Comparison of ENCODE assay signal across 8 cellular contexts in the genomic region with DNA sequence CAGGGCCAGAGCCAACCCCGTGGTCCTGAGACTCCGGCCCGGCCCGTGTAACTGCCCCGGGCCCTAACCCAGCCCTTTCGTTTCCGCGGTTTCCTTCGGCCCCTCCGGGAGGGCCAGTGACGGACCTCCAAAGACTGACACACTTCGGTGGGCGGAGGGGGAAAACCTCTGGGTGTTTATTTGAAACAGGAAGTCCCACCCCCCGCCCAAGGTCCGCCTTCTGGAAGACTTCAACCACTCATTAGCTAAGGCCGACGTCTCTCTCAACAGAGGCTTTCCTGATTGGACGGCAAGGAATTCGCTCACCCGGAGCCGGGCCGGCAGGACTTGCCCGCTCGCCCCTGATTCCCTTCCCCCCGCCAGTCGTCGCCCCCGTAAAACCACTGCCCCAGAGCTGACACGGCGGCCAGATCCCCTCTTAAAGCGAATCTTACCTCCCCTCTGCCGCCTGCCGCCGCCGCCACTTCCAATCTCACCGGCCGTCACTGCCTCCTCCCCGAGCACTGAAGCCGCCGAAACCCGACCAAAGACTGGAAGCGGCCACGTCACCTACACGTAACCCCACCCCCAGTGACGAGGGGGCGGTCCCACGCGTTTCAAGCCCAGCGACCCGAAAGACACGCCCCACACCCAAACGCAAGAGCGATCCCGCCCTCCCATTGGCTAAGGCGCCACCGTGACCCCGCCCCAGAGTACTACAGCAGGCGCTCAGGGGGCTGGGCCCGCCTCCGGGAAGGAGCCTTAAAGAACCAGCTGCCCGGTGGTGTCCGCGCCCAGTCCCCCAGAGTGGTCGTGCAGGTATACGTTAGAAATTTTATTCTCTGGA. TPM values are rescaled to one million over a fixed set of nuclear protein-coding genes. Genes with fewer than 3 reads are reported as not detected.
A peak's percentile ranks its signal among the peaks of the same experiment; 100 is the strongest.
DNase-seq lines count a peak whose midpoint lies in the region; TF ChIP-seq lines count a peak whose summit lies in the region.

A gene with protein sequence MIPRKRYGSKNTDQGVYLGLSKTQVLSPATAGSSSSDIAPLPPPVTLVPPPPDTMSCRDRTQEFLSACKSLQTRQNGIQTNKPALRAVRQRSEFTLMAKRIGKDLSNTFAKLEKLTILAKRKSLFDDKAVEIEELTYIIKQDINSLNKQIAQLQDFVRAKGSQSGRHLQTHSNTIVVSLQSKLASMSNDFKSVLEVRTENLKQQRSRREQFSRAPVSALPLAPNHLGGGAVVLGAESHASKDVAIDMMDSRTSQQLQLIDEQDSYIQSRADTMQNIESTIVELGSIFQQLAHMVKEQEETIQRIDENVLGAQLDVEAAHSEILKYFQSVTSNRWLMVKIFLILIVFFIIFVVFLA (minus strand): TSS at position 532 of the 826 bp plus-strand sequence. CDS start 808 bp downstream, outside the sequence.

- H2BK5ac ChIP-seq in H9 (ENCODE audit: insufficient read length, low read length) = peak within 1 kb of the TSS; percentile 41

- H4K20me1 ChIP-seq in H9 (ENCODE audit: control insufficient read depth, insufficient read depth, insufficient read length) = no peaks in the 10 kb centered on the region

- H3K9me3 ChIP-seq in H9 (ENCODE audit: control insufficient read depth, low read depth, low read length) (no peaks in the 10 kb centered on the region), MG63 (no peaks in the 10 kb centered on the region)

- no peaks in the 10 kb centered on the region; a peak in 1 of 5 replicates for H3K9me3 Mint-ChIP-seq in H9
- H3K9me3 Mint-ChIP-seq in nephron = no peaks in the 10 kb centered on the region
- H3K9me3 Mint-ChIP-seq in stimulated activated naive CD8-positive, alpha-beta T cell treated with anti-CD3 and anti-CD28 coated beads, Interleukin-15, Interleukin-2, amounts not matched to agents 100 ng/mL and 50 ng/mL, for 24 hours = no peaks in the 10 kb centered on the region

- no CpG with 5 or more reads among the region's 65 CpGs for WGBS in H9 (ENCODE audit: extremely low coverage, insufficient read length, low lambda C conversion rate)

- peak within 1 kb of the TSS; percentile 99 for H3K18ac ChIP-seq in H9 (ENCODE audit: insufficient read length, low read depth, low read length)

- no peak within 1 kb of the TSS; the same call in 1 of the 2 replicates for H3K4ac ChIP-seq in H9 (ENCODE audit: low read depth, low read length)

- peak within 1 kb of the TSS; percentile 99 for H3K14ac ChIP-seq in H9 (ENCODE audit: insufficient read depth, low read length)

- H3K4me3 Mint-ChIP-seq in H9 (peak within 1 kb of the TSS; percentile 99 to 100), nephron (peak within 1 kb of the TSS; percentile 91 to 93 (median 91))
- H3K4me3 Mint-ChIP-seq in stimulated activated naive CD8-positive, alpha-beta T cell treated with anti-CD3 and anti-CD28 coated beads, Interleukin-15, Interleukin-2, amounts not matched to agents 100 ng/mL and 50 ng/mL, for 24 hours = peak within 1 kb of the TSS; percentile 93

- peaks cover 4% of the 10 kb centered on the region; the same call in 1 of the 2 replicates for H3K79me2 ChIP-seq in H9 (ENCODE audit: insufficient read depth, low read length)

- H3K36me3 ChIP-seq in MG63 = peaks cover 69% of the 10 kb centered on the region

- H3K27ac ChIP-seq in H9 (ENCODE audit: insufficient read length, low read depth, low read length) = no peak within 1 kb of the TSS

- peaks cover 10% of the 10 kb centered on the region for H3K23me2 ChIP-seq in H9 (ENCODE audit: insufficient read length, low read depth, low read length, poor library complexity, severe bottlenecking)

- H3K27me3 ChIP-seq in H9 (ENCODE audit: insufficient read depth, low read length) (no peaks in the 10 kb centered on the region), MG63 (no peaks in the 10 kb centered on the region)

- no peak within 1 kb of the TSS for H2AFZ ChIP-seq in H9 (ENCODE audit: low read length)

- H3K4me3 ChIP-seq in MG63 = peak within 1 kb of the TSS; percentile 98
- H3K4me3 ChIP-seq in fibroblast of pulmonary artery (replicated peaks; ENCODE audit: low read depth, low read length) = peak within 1 kb of the TSS; percentile 87

- peaks cover 29 to 58% (median 54%) of the 10 kb centered on the region in 3 experiments for H3K36me3 Mint-ChIP-seq in H9 (ENCODE audit: insufficient read depth in 1 of 3, low read depth in 3 of 3)
- H3K36me3 Mint-ChIP-seq in nephron (ENCODE audit: low read depth) = peaks cover 36% of the 10 kb centered on the region
- peaks cover 53% of the 10 kb centered on the region for H3K36me3 Mint-ChIP-seq in stimulated activated naive CD8-positive, alpha-beta T cell treated with anti-CD3 and anti-CD28 coated beads, Interleukin-15, Interleukin-2, amounts not matched to agents 100 ng/mL and 50 ng/mL, for 24 hours (ENCODE audit: low read depth)

- H3K4me2 ChIP-seq in H9 (ENCODE audit: insufficient read depth, insufficient read length, low read length) = peak within 1 kb of the TSS; percentile 97

- no peak within 1 kb of the TSS for H3K23ac ChIP-seq in H9 (ENCODE audit: insufficient read length, low read depth, low read length)

- H3K56ac ChIP-seq in H9 (ENCODE audit: insufficient read length, low read depth, low read length) = no peak within 1 kb of the TSS

- H2BK120ac ChIP-seq in H9 (ENCODE audit: low read depth, low read length, poor library complexity, severe bottlenecking) = no peak within 1 kb of the TSS

- TF ChIP-seq CTCF in H9 (conservative IDR thresholded peaks at IDR 0.05) (no peak), fibroblast of pulmonary artery (IDR thresholded peaks at IDR 0.05; ENCODE audit: low read length, missing control alignments) (no peak), nephron (IDR thresholded peaks at IDR 0.05; ENCODE audit: unreplicated experiment in 3 of 3) (no peak)

- H3K27ac Mint-ChIP-seq in H9 = peak within 1 kb of the TSS; percentile 100
- peak within 1 kb of the TSS; percentile 96 to 98 (median 98) for H3K27ac Mint-ChIP-seq in nephron
- peak within 1 kb of the TSS; percentile 96 for H3K27ac Mint-ChIP-seq in stimulated activated naive CD8-positive, alpha-beta T cell treated with anti-CD3 and anti-CD28 coated beads, Interleukin-15, Interleukin-2, amounts not matched to agents 100 ng/mL and 50 ng/mL, for 24 hours

- no peaks in the 10 kb centered on the region for H3K27me3 Mint-ChIP-seq in H9 (ENCODE audit: low read depth)
- no peaks in the 10 kb centered on the region for H3K27me3 Mint-ChIP-seq in nephron (ENCODE audit: low read depth)
- H3K27me3 Mint-ChIP-seq in stimulated activated naive CD8-positive, alpha-beta T cell treated with anti-CD3 and anti-CD28 coated beads, Interleukin-15, Interleukin-2, amounts not matched to agents 100 ng/mL and 50 ng/mL, for 24 hours = no peaks in the 10 kb centered on the region

- H3K9ac ChIP-seq in H9 (ENCODE audit: extremely low read depth, insufficient read length, low read length) = peak within 1 kb of the TSS; percentile 86

- no peak within 1 kb of the TSS for H2BK20ac ChIP-seq in H9 (ENCODE audit: low read depth, low read length, poor library complexity, severe bottlenecking)

- DNase-seq in ELR (ENCODE audit: low read depth) = peak; percentile 99
- DNase-seq in H9 = peak; percentile 99
- peak; percentile 97 for DNase-seq in MG63
- DNase-seq in SHP77 treated with DMSO at 0.1 percent for 48 hours (lab: John Stamatoyannopoulos, UW) = peak; percentile 94
- DNase-seq in activated effector memory CD4-positive, alpha-beta T cell treated with anti-CD3 and anti-CD28 coated beads, Interleukin-2, amount 50 U/mL, for 16 hours = peak; percentile 100
- DNase-seq in fibroblast of pulmonary artery (ENCODE audit: low read depth) = peak; percentile 99

- H4K91ac ChIP-seq in H9 (ENCODE audit: insufficient read length, low read depth, low read length) = no peak within 1 kb of the TSS

- no peak within 1 kb of the TSS for H2AK5ac ChIP-seq in H9 (ENCODE audit: insufficient read length, low read length)

- H3T11ph ChIP-seq in H9 (ENCODE audit: low read length) = no peak within 1 kb of the TSS

- no peak within 1 kb of the TSS for H4K8ac ChIP-seq in H9 (replicated peaks; ENCODE audit: insufficient read length, low read depth, low read length)

- no peak within 1 kb of the TSS for H4K5ac ChIP-seq in H9 (ENCODE audit: insufficient read length, low read depth, low read length)

- H3K4me1 Mint-ChIP-seq in H9 (peaks cover 17 to 24% of the 10 kb centered on the region in 2 experiments), nephron (peaks cover 19% of the 10 kb centered on the region)
- H3K4me1 Mint-ChIP-seq in stimulated activated naive CD8-positive, alpha-beta T cell treated with anti-CD3 and anti-CD28 coated beads, Interleukin-15, Interleukin-2, amounts not matched to agents 100 ng/mL and 50 ng/mL, for 24 hours (ENCODE audit: low read depth) = peaks cover 44% of the 10 kb centered on the region

- no peaks in the 10 kb centered on the region for H3K4me1 ChIP-seq in H9 (ENCODE audit: insufficient read depth, low read length)

- no peak within 1 kb of the TSS for H2BK12ac ChIP-seq in H9 (ENCODE audit: insufficient read length, low read depth, low read length)

- no peak within 1 kb of the TSS for H2BK15ac ChIP-seq in H9 (ENCODE audit: low read depth, low read length)

- no peaks in the 10 kb centered on the region for H3K79me1 ChIP-seq in H9 (ENCODE audit: insufficient read depth, low read depth, low read length, poor library complexity, severe bottlenecking)

RNA-seq across cellular contexts. Expression of the gene that starts here (rescaled TPM):
- total RNA-seq in H9 (2021) = 33.5 and 34.7 TPM in 2 replicates
- total RNA-seq in MG63 (2014; rRNA removed; shearing (Covaris generic); ENCODE audit: low replicate concordance) = 28.0 and 42.3 TPM in 2 replicates
